In genomic region chr14:81211844-81212243, GRCh38 we compare ENCODE assay signal across 7 cellular contexts. TPM values are rescaled to one million over a fixed set of nuclear protein-coding genes. Genes with fewer than 3 reads are reported as not detected.
A peak's percentile ranks its signal among the peaks of the same experiment; 100 is the strongest.
DNase-seq lines count a peak whose midpoint lies in the region; ATAC-seq and TF ChIP-seq lines count a peak whose summit lies in the region.

No MANE protein-coding gene starts in this region.

- no peak overlapping the region for H3K4me3 Mint-ChIP-seq in type B pancreatic cell

- H3K9me3 Mint-ChIP-seq in type B pancreatic cell = no peaks in the 10 kb centered on the region

- H3K4me1 Mint-ChIP-seq in type B pancreatic cell (ENCODE audit: unreplicated experiment) = peaks cover 2% of the 10 kb centered on the region

- no peaks in the 10 kb centered on the region for H3K27me3 ChIP-seq in left ventricle myocardium inferior (ENCODE audit: low read depth)

- peak; percentile 32 for DNase-seq in ELR (ENCODE audit: low read depth)
- peak; percentile 22 for DNase-seq in HT-29 (ENCODE audit: low spot score)
- DNase-seq in activated CD4-positive, alpha-beta T cell treated with anti-CD3 and anti-CD28 coated beads, Interleukin-2, amount 50 U/mL, for 4 hours = peak; percentile 18 to 31
- peak; percentile 30 for DNase-seq in left ventricle myocardium inferior
- no peak for DNase-seq in type B pancreatic cell (ENCODE audit: extremely low spot score, unreplicated experiment)
- DNase-seq in foreskin melanocyte = no peak

- H3K4me1 ChIP-seq in left ventricle myocardium inferior = peaks cover 24% of the 10 kb centered on the region

- no peak overlapping the region for H3K27ac ChIP-seq in left ventricle myocardium inferior (replicated peaks)

- peaks cover 48% of the 10 kb centered on the region for H3K36me3 ChIP-seq in left ventricle myocardium inferior

- no peak overlapping the region for H3K27ac Mint-ChIP-seq in type B pancreatic cell

- H3K4me3 ChIP-seq in left ventricle myocardium inferior = no peak overlapping the region

- H3K27me3 Mint-ChIP-seq in type B pancreatic cell = no peaks in the 10 kb centered on the region

- TF ChIP-seq CTCF in left ventricle myocardium inferior (IDR thresholded peaks at IDR 0.05; ENCODE audit: borderline replicate concordance) (peak; percentile 66), type B pancreatic cell (conservative IDR thresholded peaks at IDR 0.05) (peak; percentile 59)

- intact Hi-C loops in left ventricle myocardium inferior (cut with micrococcal nuclease) = no loop called here

- H3K9me3 ChIP-seq in left ventricle myocardium inferior (replicated peaks) = no peaks in the 10 kb centered on the region

- ATAC-seq in GM19397 (IDR thresholded peaks at IDR 0.05; ENCODE audit: unreplicated experiment) = peak; percentile 68

- peaks cover 56% of the 10 kb centered on the region for H3K36me3 Mint-ChIP-seq in type B pancreatic cell

RNA-seq across cellular contexts. Expression of gene GTF2A1, which starts 8.9 kb away (rescaled TPM):
- 15.4 and 17.7 TPM in 2 replicates for total RNA-seq in HT-29 (2014; rRNA removed; shearing (Covaris generic))
- total RNA-seq in left ventricle myocardium inferior (20.8 TPM), type B pancreatic cell (ENCODE audit: low replicate concordance) (31.4 and 40.9 TPM in 2 replicates)

Comparison
In these comparisons a context has a peak if more than half of its experiments do, and no peak if none do; other contexts are left out.
1. DNase-seq: peak in ELR (single experiment), HT-29 (single experiment), activated CD4-positive, alpha-beta T cell treated with anti-CD3 and anti-CD28 coated beads, Interleukin-2, amount 50 U/mL, for 4 hours (2 of 2) and left ventricle myocardium inferior (single experiment); none in type B pancreatic cell (single experiment) and foreskin melanocyte (single experiment).